9 cellular contexts compared by ENCODE assay signal in genomic region chr5:44875661-44876250, GRCh38.
DNase-seq lines count a peak whose midpoint lies in the region; ATAC-seq and TF ChIP-seq lines count a peak whose summit lies in the region.
"Had no signal": no experiment of that assay in that cellular context is flagged by ENCODE, and none has a peak within 500 bp of the region (broad histone marks: within the 10 kb centered on the region; RNA-seq: fewer than 3 reads in every experiment).

No MANE protein-coding gene starts in this region.

- H3K27ac Mint-ChIP-seq in activated CD4-positive, alpha-beta T cell treated with anti-CD3 and anti-CD28 coated beads, Interleukin-2, amount 10 ng/mL, durations not matched to agents 7 days and 5 days: peak overlapping the region; percentile 92

- no peaks in the 10 kb centered on the region for H3K4me1 ChIP-seq in right atrium auricular region

- ATAC-seq in GM21390 (IDR thresholded peaks at IDR 0.05; ENCODE audit: unreplicated experiment) (peak; percentile 100), HG03558 (IDR thresholded peaks at IDR 0.05; ENCODE audit: extremely low read depth, unreplicated experiment) (peak; percentile 99)

- peaks cover 4% of the 10 kb centered on the region for H3K36me3 Mint-ChIP-seq in activated CD4-positive, alpha-beta T cell treated with anti-CD3 and anti-CD28 coated beads, Interleukin-2, amount 10 ng/mL, durations not matched to agents 7 days and 5 days (ENCODE audit: low read depth)

- TF ChIP-seq CTCF in GM12865 (IDR thresholded peaks at IDR 0.05; ENCODE audit: insufficient read depth, low read depth, low read length, missing control alignments) (no peak), right atrium auricular region (IDR thresholded peaks at IDR 0.05) (no peak)

- no peaks in the 10 kb centered on the region for H3K27me3 ChIP-seq in right atrium auricular region
- H3K27me3 ChIP-seq: neutrophil had no signal

- DNase-seq in GM12865 (ENCODE audit: low read depth) (peak; percentile 80), kidney tubule cell (ENCODE audit: low spot score) (peak; percentile 99), NCI-H1694 treated with DMSO at 0.1 percent for 48 hours (lab: John Stamatoyannopoulos, UW) (no peak), ecto neural progenitor cell (ENCODE audit: low spot score) (no peak), right atrium auricular region (ENCODE audit: low spot score) (no peak)
- peak; percentile 33 for DNase-seq in activated CD4-positive, alpha-beta T cell treated with anti-CD3 and anti-CD28 coated beads, Interleukin-2, amount 10 ng/mL, durations not matched to agents 7 days and 5 days

- peak overlapping the region; percentile 2 for H3K4me3 Mint-ChIP-seq in activated CD4-positive, alpha-beta T cell treated with anti-CD3 and anti-CD28 coated beads, Interleukin-2, amount 10 ng/mL, durations not matched to agents 7 days and 5 days

- H3K9me3 ChIP-seq in right atrium auricular region: no peaks in the 10 kb centered on the region
- H3K9me3 ChIP-seq: neutrophil had no signal

- no peak overlapping the region for H3K27ac ChIP-seq in right atrium auricular region
- H3K27ac ChIP-seq: neutrophil had no signal

- POLR2A ChIA-PET in activated CD4-positive, alpha-beta T cell treated with anti-CD3 and anti-CD28 coated beads, Interleukin-2, amount 10 ng/mL, durations not matched to agents 7 days and 5 days (lab: Charles Lee): no interaction called here

- H3K4me1 Mint-ChIP-seq in activated CD4-positive, alpha-beta T cell treated with anti-CD3 and anti-CD28 coated beads, Interleukin-2, amount 10 ng/mL, durations not matched to agents 7 days and 5 days: peaks cover 22% of the 10 kb centered on the region

- H3K27me3 Mint-ChIP-seq in activated CD4-positive, alpha-beta T cell treated with anti-CD3 and anti-CD28 coated beads, Interleukin-2, amount 10 ng/mL, durations not matched to agents 7 days and 5 days: no peaks in the 10 kb centered on the region

- H3K36me3 ChIP-seq in right atrium auricular region: no peaks in the 10 kb centered on the region
- H3K36me3 ChIP-seq: neutrophil had no signal

- peaks cover 12% of the 10 kb centered on the region for H3K9me3 Mint-ChIP-seq in activated CD4-positive, alpha-beta T cell treated with anti-CD3 and anti-CD28 coated beads, Interleukin-2, amount 10 ng/mL, durations not matched to agents 7 days and 5 days

- CTCF ChIA-PET in activated CD4-positive, alpha-beta T cell treated with anti-CD3 and anti-CD28 coated beads, Interleukin-2, amount 10 ng/mL, durations not matched to agents 7 days and 5 days (lab: Charles Lee): no interaction called here

- H3K4me3 ChIP-seq in GM12865 (ENCODE audit: low read depth, low read length): no peak overlapping the region
- H3K4me3 ChIP-seq in right atrium auricular region: no peak overlapping the region

Comparison
In these comparisons a context has a peak if more than half of its experiments do, and no peak if none do; other contexts are left out.
1. DNase-seq: peak in GM12865 (single experiment), activated CD4-positive, alpha-beta T cell treated with anti-CD3 and anti-CD28 coated beads, Interleukin-2, amount 10 ng/mL, durations not matched to agents 7 days and 5 days (single experiment) and kidney tubule cell (single experiment); none in NCI-H1694 treated with DMSO at 0.1 percent for 48 hours (single experiment), ecto neural progenitor cell (single experiment) and right atrium auricular region (single experiment).